In genomic region chr17:82494236-82495055, GRCh38 we compare ENCODE assay signal across 8 cellular contexts. TPM values are rescaled to one million over a fixed set of nuclear protein-coding genes. Genes with fewer than 3 reads are reported as not detected.
DNase-seq lines count a peak whose midpoint lies in the region; ATAC-seq, FAIRE-seq and TF ChIP-seq lines count a peak whose summit lies in the region.

No MANE protein-coding gene starts in this region.

- peak overlapping the region; percentile 80 for H3K27ac Mint-ChIP-seq in HFFc6

- H3K27me3 Mint-ChIP-seq in HFFc6 (ENCODE audit: insufficient read depth): peaks cover 10% of the 10 kb centered on the region

- H3K36me3 ChIP-seq in upper lobe of right lung: no peaks in the 10 kb centered on the region

- FAIRE-seq in G401.6 (lab: Jason Lieb, UNC): peak; percentile 98

- intact Hi-C loops in cardiac septum (cut with DNase I): loop anchor here (5.0 kb wide), 1 partner anchor 58 kb away; no protein-coding TSS in a partner anchor
- intact Hi-C loops in posterior cingulate gyrus (cut with DNase I): loop anchor here (5.0 to 10.0 kb wide), 2 partner anchors 37 to 60 kb away; partner anchors contain the start of gene NARF
- intact Hi-C loops in upper lobe of right lung (cut with DNase I): no loop called here

- no peaks in the 10 kb centered on the region; the same call in 1 of the 2 replicates for H3K36me3 Mint-ChIP-seq in HFFc6 (ENCODE audit: low read depth)

- H3K4me3 ChIP-seq in upper lobe of right lung: no peak overlapping the region

- peak; percentile 79 for ATAC-seq in upper lobe of right lung

- no peaks in the 10 kb centered on the region for H3K27me3 ChIP-seq in upper lobe of right lung

- H3K4me3 Mint-ChIP-seq in HFFc6: peak overlapping the region; percentile 51

- H3K4me1 ChIP-seq in upper lobe of right lung: peaks cover 11% of the 10 kb centered on the region

- H3K27ac ChIP-seq in upper lobe of right lung: no peak overlapping the region

- DNase-seq in HFFc6: peak; percentile 99
- peak; percentile 93 for DNase-seq in NCI-H1436 (lab: John Stamatoyannopoulos, UW)
- DNase-seq in SW480 (ENCODE audit: low spot score): peak; percentile 94
- peak; percentile 72 for DNase-seq in activated naive CD8-positive, alpha-beta T cell treated with anti-CD3 and anti-CD28 coated beads, Interleukin-2, amount 50 U/mL, for 16 hours (ENCODE audit: low read depth, low spot score)
- peak; percentile 95 for DNase-seq in cardiac septum (ENCODE audit: low spot score)
- DNase-seq in posterior cingulate gyrus: peak; percentile 82 to 98 (median 89)
- peak; percentile 91 for DNase-seq in upper lobe of right lung

- H3K9me3 ChIP-seq in upper lobe of right lung: no peaks in the 10 kb centered on the region

- peaks cover 39% of the 10 kb centered on the region for H3K4me1 Mint-ChIP-seq in HFFc6 (ENCODE audit: low read depth)

- TF ChIP-seq CTCF in HFFc6 (IDR thresholded peaks at IDR 0.05) (peak; percentile 98), upper lobe of right lung (IDR thresholded peaks at IDR 0.05) (peak; percentile 87)

- no peaks in the 10 kb centered on the region for H3K9me3 Mint-ChIP-seq in HFFc6

RNA-seq across cellular contexts. Expression of gene FOXK2, which starts 25.1 kb away (rescaled TPM):
- 10 to 100 TPM; 38.6 to 46.3 (median 41.1) TPM for total RNA-seq in HFFc6 (2021; fragmentation: NEBNext Ultra II Directional; extraction: Animal tissue kit (Norgen Biotek cat#: 25700))
- 40.2 TPM for total RNA-seq in cardiac septum
- 62.4 TPM for total RNA-seq in upper lobe of right lung

RNA-seq across cellular contexts. Expression of gene NARF, which starts 35.9 kb away (rescaled TPM):
- 10 to 100 TPM; 25.2 to 38.1 (median 28.8) TPM for total RNA-seq in HFFc6 (2021; fragmentation: NEBNext Ultra II Directional; extraction: Animal tissue kit (Norgen Biotek cat#: 25700))
- 49.8 TPM for total RNA-seq in cardiac septum
- 54.1 TPM for total RNA-seq in upper lobe of right lung

RNA-seq across cellular contexts. Expression of gene CYBC1, which starts 43.9 kb away (rescaled TPM):
- 10 to 100 TPM; 47.4 to 60.5 (median 48.7) TPM for total RNA-seq in HFFc6 (2021; fragmentation: NEBNext Ultra II Directional; extraction: Animal tissue kit (Norgen Biotek cat#: 25700))
- 37.4 TPM for total RNA-seq in cardiac septum
- 120 TPM for total RNA-seq in upper lobe of right lung
